Comparison of ENCODE assay signal across 17 cellular contexts in the genomic region with DNA sequence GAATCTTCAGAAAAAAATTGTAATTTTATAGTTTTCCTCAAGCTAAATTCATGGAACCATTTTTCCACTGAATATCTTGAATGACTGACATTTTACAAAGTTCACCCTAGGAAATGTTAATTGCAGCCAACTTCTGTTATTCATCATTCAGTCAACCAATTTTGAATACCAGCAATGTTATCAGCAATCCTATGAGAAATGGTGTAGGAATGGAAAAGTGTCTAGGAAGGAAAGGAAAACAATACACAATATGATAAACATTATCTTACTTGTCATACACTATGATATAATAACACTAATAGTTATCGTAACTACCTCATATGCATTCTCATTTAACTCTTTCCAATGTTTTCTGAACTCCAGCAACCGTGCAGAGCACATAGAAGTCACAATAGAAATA.
DNase-seq lines count a peak whose midpoint lies in the region; ATAC-seq and TF ChIP-seq lines count a peak whose summit lies in the region.
"Had no signal": no experiment of that assay in that cellular context is flagged by ENCODE, and none has a peak within 500 bp of the region (broad histone marks: within the 10 kb centered on the region; RNA-seq: fewer than 3 reads in every experiment).

No MANE protein-coding gene starts in this region.

- CTCF ChIA-PET in mammary epithelial cell (lab: Charles Lee; ENCODE audit: low non-redundant PET) = no interaction called here

- DNase-seq in mammary epithelial cell = no peak
- no peak for DNase-seq in breast epithelium (ENCODE audit: low spot score in 2 of 2)
- DNase-seq in brain microvascular endothelial cell = no peak
- peak; percentile 43 for DNase-seq in fibroblast of the aortic adventitia (ENCODE audit: low read depth)
- DNase-seq in HK-2 (ENCODE audit: unreplicated experiment) = no peak
- DNase-seq: AML-193; Caco-2; CD4-positive, alpha-beta T cell; GDM1; GM23248 had no signal

- peak overlapping the region; percentile 54 for H3K4me2 ChIP-seq in mammary epithelial cell (ENCODE audit: insufficient read depth, low read depth, low read length)
- H3K4me2 ChIP-seq: A549 had no signal

- H3K27ac ChIP-seq in mammary epithelial cell (ENCODE audit: insufficient read depth, low read depth, low read length) (no peak overlapping the region), breast epithelium (no peak overlapping the region), brain microvascular endothelial cell (peak overlapping the region; percentile 77)
- H3K27ac ChIP-seq: 22Rv1, A549, C4-2B, GM23248, HL-60 had no signal

- H4K20me1 ChIP-seq in mammary epithelial cell (ENCODE audit: insufficient read depth, low read length) = no peaks in the 10 kb centered on the region

- H3K4me3 ChIP-seq in mammary epithelial cell (replicated peaks in 1 of 3; ENCODE audit: insufficient read depth in 1 of 3, low read depth in 2 of 3, low read length in 3 of 3) = no peak overlapping the region
- no peak overlapping the region for H3K4me3 ChIP-seq in breast epithelium
- H3K4me3 ChIP-seq in brain microvascular endothelial cell (ENCODE audit: low read depth, low read length) = no peak overlapping the region
- no peak overlapping the region for H3K4me3 ChIP-seq in fibroblast of the aortic adventitia (ENCODE audit: low read depth, low read length)
- H3K4me3 ChIP-seq: A549, GM23248, HAP-1 had no signal

- TF ChIP-seq POLR2A in breast epithelium (IDR thresholded peaks at IDR 0.05) = no peak

- no TSS peak for BruUV-seq in mammary epithelial cell (replicated peaks; lab: Mats Ljungman, UMichigan)

- intact Hi-C loops in mammary epithelial cell (cut with micrococcal nuclease) = no loop called here
- intact Hi-C loops in breast epithelium (cut with DNase I; ENCODE audit: low total_unique reads) = no loop called here

- ATAC-seq in GM21528 (IDR thresholded peaks at IDR 0.05; ENCODE audit: low FRiP score, unreplicated experiment) = no peak
- ATAC-seq in HG03039 (IDR thresholded peaks at IDR 0.05; ENCODE audit: unreplicated experiment) = no peak
- ATAC-seq: A549 had no signal

- no peak overlapping the region for H2AFZ ChIP-seq in mammary epithelial cell (ENCODE audit: low read depth, low read length)
- H2AFZ ChIP-seq: GM23248 had no signal

- H3K36me3 ChIP-seq in mammary epithelial cell (ENCODE audit: insufficient read depth, low read length) = no peaks in the 10 kb centered on the region
- H3K36me3 ChIP-seq in breast epithelium = no peaks in the 10 kb centered on the region
- no peaks in the 10 kb centered on the region for H3K36me3 ChIP-seq in brain microvascular endothelial cell (replicated peaks)
- H3K36me3 ChIP-seq: HAP-1 had no signal

- TF ChIP-seq CTCF in mammary epithelial cell (conservative IDR thresholded peaks at IDR 0.05 in 1 of 2, IDR thresholded peaks at IDR 0.05 in 1 of 2; ENCODE audit: extremely low read depth in 1 of 2, insufficient read depth in 1 of 2, low read depth in 1 of 2, low read length in 2 of 2) (no peak), breast epithelium (IDR thresholded peaks at IDR 0.05) (no peak), brain microvascular endothelial cell (IDR thresholded peaks at IDR 0.05; ENCODE audit: low read depth, low read length, missing control alignments) (no peak), fibroblast of the aortic adventitia (IDR thresholded peaks at IDR 0.05; ENCODE audit: insufficient read depth, low read length) (no peak)

- H3K9me3 ChIP-seq in mammary epithelial cell (replicated peaks; ENCODE audit: insufficient read depth, low read length) = no peaks in the 10 kb centered on the region
- H3K9me3 ChIP-seq in breast epithelium = no peaks in the 10 kb centered on the region
- H3K9me3 ChIP-seq: A549, Caco-2, HAP-1 had no signal

- in situ Hi-C loops in mammary epithelial cell (cut with MboI; ENCODE audit: low sequenced_read_pairs in 2 of 2) (no loop called here), brain microvascular endothelial cell (cut with HindIII; ENCODE audit: low pct_ligation_motif_present, low sequenced_read_pairs) (no loop called here)

- no peaks in the 10 kb centered on the region for H3K79me2 ChIP-seq in mammary epithelial cell (ENCODE audit: insufficient read depth, low read length)

- 80% methylated on average over 2 of the region's 2 CpGs for WGBS in mammary epithelial cell (ENCODE audit: low coverage, missing lambda C conversion rate)

- dilution Hi-C loops in mammary epithelial cell (cut with HindIII; ENCODE audit: low sequenced_read_pairs) = no loop called here

- H3K4me1 ChIP-seq in mammary epithelial cell (ENCODE audit: insufficient read depth, low read length) (no peaks in the 10 kb centered on the region), breast epithelium (no peaks in the 10 kb centered on the region)
- H3K4me1 ChIP-seq: A549, Caco-2, HAP-1 had no signal

- H3K27me3 ChIP-seq in mammary epithelial cell (ENCODE audit: insufficient read depth, low read length) (no peaks in the 10 kb centered on the region), breast epithelium (no peaks in the 10 kb centered on the region), brain microvascular endothelial cell (replicated peaks) (no peaks in the 10 kb centered on the region)

- H3K9ac ChIP-seq in mammary epithelial cell (ENCODE audit: insufficient read depth, low read length) = no peak overlapping the region
- H3K9ac ChIP-seq: GM23248 had no signal
